In genomic region chr5:131272365-131273123, GRCh38 we compare ENCODE assay signal across 12 cellular contexts. TPM values are rescaled to one million over a fixed set of nuclear protein-coding genes. Genes with fewer than 3 reads are reported as not detected.
DNase-seq lines count a peak whose midpoint lies in the region; ATAC-seq, FAIRE-seq and TF ChIP-seq lines count a peak whose summit lies in the region.
"Had no signal": no experiment of that assay in that cellular context is flagged by ENCODE, and none has a peak within 500 bp of the region (broad histone marks: within the 10 kb centered on the region; RNA-seq: fewer than 3 reads in every experiment).

No MANE protein-coding gene starts in this region.

- H3K9me1 ChIP-seq in K562 (ENCODE audit: control insufficient read depth, insufficient read depth, low read length), result no peaks in the 10 kb centered on the region

- intact Hi-C loops in CD14-positive monocyte (cut with micrococcal nuclease) (loop anchor here in 1 of 2 donors (10.0 kb wide), 2 partner anchors 48 to 112 kb away; no protein-coding TSS in a partner anchor), K562 (cut with micrococcal nuclease) (no loop called here)

- in situ Hi-C loops in K562 (cut with MboI), result no loop called here

- peak overlapping the region; percentile 61 to 94 (median 86) for H3K27ac Mint-ChIP-seq in CD14-positive monocyte
- H3K27ac Mint-ChIP-seq in IgD-negative memory B cell, result peak overlapping the region; percentile 95 to 98 (median 95)

- H3K27me3 Mint-ChIP-seq in CD14-positive monocyte (ENCODE audit: low read depth in 3 of 3) (no peaks in the 10 kb centered on the region), IgD-negative memory B cell (no peaks in the 10 kb centered on the region)

- no peak overlapping the region for H3K9ac ChIP-seq in K562 (ENCODE audit: insufficient read depth in 1 of 2, low read depth in 2 of 2, low read length in 2 of 2)

- TF ChIP-seq POLR2A in GM12891 (IDR thresholded peaks at IDR 0.05; ENCODE audit: low read depth, low read length), result no peak
- TF ChIP-seq POLR2A in K562 (conservative IDR thresholded peaks at IDR 0.05), result no peak

- H3K4me3 Mint-ChIP-seq in CD14-positive monocyte (peak overlapping the region; percentile 49 to 72), IgD-negative memory B cell (peak overlapping the region; percentile 72 to 90 (median 82))

- ATAC-seq in K562 (no peak), GM19467 (IDR thresholded peaks at IDR 0.05; ENCODE audit: unreplicated experiment) (no peak)
- ATAC-seq: body of pancreas had no signal

- H2AFZ ChIP-seq in K562 (ENCODE audit: low read depth, low read length), result no peak overlapping the region

- H3K36me3 Mint-ChIP-seq in CD14-positive monocyte (peaks cover 10 to 14% of the 10 kb centered on the region in 2 donors), IgD-negative memory B cell (no peaks in the 10 kb centered on the region)

- POLR2A ChIA-PET in K562 (lab: Yijun Ruan, JAX), result interaction anchor here (0.6 to 3.1 kb wide), 2 partner anchors 9 to 16 kb away, joined by 3 to 11 read pairs; partner anchors contain the start of gene CDC42SE2

- WGBS in K562 (ENCODE audit: insufficient coverage, low coverage, missing lambda C conversion rate), result 81% methylated on average over 6 of the region's 6 CpGs

- H3K79me2 ChIP-seq in K562 (ENCODE audit: control insufficient read depth, insufficient read depth, low read length), result peaks cover 92% of the 10 kb centered on the region

- no peaks in the 10 kb centered on the region for H3K9me3 ChIP-seq in K562 (replicated peaks; ENCODE audit: control insufficient read depth, insufficient read depth, low read depth, low read length)
- H3K9me3 ChIP-seq: body of pancreas had no signal

- TF ChIP-seq EP300 in K562 (IDR thresholded peaks at IDR 0.05; ENCODE audit: low read length), result no peak

- no peak overlapping the region for H3K4me2 ChIP-seq in K562 (ENCODE audit: insufficient read depth, low read length)

- TF ChIP-seq CTCF in CD14-positive monocyte (IDR thresholded peaks at IDR 0.05), result no peak
- TF ChIP-seq CTCF in K562 (IDR thresholded peaks at IDR 0.05 in 2 of 3, conservative IDR thresholded peaks at IDR 0.05 in 1 of 3; ENCODE audit: insufficient read depth in 2 of 3, low read depth in 1 of 3, low read length in 3 of 3), result no peak

- FAIRE-seq in GM12891 (lab: Jason Lieb, UNC) (no peak), K562 (lab: Jason Lieb, UNC) (no peak)
- FAIRE-seq: D721Med, urothelium cell line had no signal

- H3K4me1 Mint-ChIP-seq in CD14-positive monocyte, result peaks cover 62% of the 10 kb centered on the region
- peaks cover 54 to 61% (median 59%) of the 10 kb centered on the region in 3 donors for H3K4me1 Mint-ChIP-seq in IgD-negative memory B cell

- H3K4me3 ChIP-seq in K562, result no peak overlapping the region
- H3K4me3 ChIP-seq: body of pancreas had no signal

- DNase-seq in CD14-positive monocyte (ENCODE audit: low spot score), result no peak
- DNase-seq in GM12891 (ENCODE audit: insufficient read length, low spot score), result no peak
- no peak for DNase-seq in K562 (ENCODE audit: extremely low read depth in 1 of 4, low spot score in 3 of 4)
- DNase-seq in globus pallidus (ENCODE audit: low spot score), result no peak
- DNase-seq in NCI-H2227 (lab: John Stamatoyannopoulos, UW; ENCODE audit: unreplicated experiment), result no peak
- DNase-seq in NCI-H748 (lab: John Stamatoyannopoulos, UW; ENCODE audit: unreplicated experiment), result no peak
- DNase-seq: body of pancreas, OCI-M1 had no signal

- H3K9me3 Mint-ChIP-seq in CD14-positive monocyte (no peaks in the 10 kb centered on the region), IgD-negative memory B cell (no peaks in the 10 kb centered on the region)

- no peak overlapping the region for H3K27ac ChIP-seq in K562 (ENCODE audit: extremely low read depth, low read depth, low read length)
- H3K27ac ChIP-seq: body of pancreas had no signal

- no peaks in the 10 kb centered on the region for H3K27me3 ChIP-seq in K562 (ENCODE audit: control insufficient read depth in 2 of 2, insufficient read depth in 2 of 2, low read length in 2 of 2)
- H3K27me3 ChIP-seq: body of pancreas had no signal

- no peaks in the 10 kb centered on the region; a peak in 2 of 5 replicates for H3K4me1 ChIP-seq in K562 (replicated peaks in 1 of 2; ENCODE audit: control insufficient read depth in 2 of 2, insufficient read depth in 2 of 2, low read length in 2 of 2)

- no peaks in the 10 kb centered on the region; the same call in 2 of the 3 replicates for H3K36me3 ChIP-seq in K562 (ENCODE audit: control insufficient read depth, insufficient read depth, low read length)

- TF ChIP-seq RAD21 in K562 (CRISPR knock-in tag; conservative IDR thresholded peaks at IDR 0.05 in 1 of 2, IDR thresholded peaks at IDR 0.05 in 1 of 2), result no peak

- peaks cover 8% of the 10 kb centered on the region for H4K20me1 ChIP-seq in K562 (replicated peaks; ENCODE audit: control insufficient read depth, insufficient read depth, low read length)

- CTCF ChIA-PET in K562 (lab: Yijun Ruan, JAX; ENCODE audit: low intra/inter-chr PET ratio), result interaction anchor here (0.7 kb wide), 1 partner anchor 1884 kb away, joined by 3 read pairs; no protein-coding TSS in a partner anchor

- TSS peak; percentile 10 for BruUV-seq in K562 (replicated peaks; lab: Mats Ljungman, UMichigan)

TF ChIP-seq in GM12891, 5 proteins besides CTCF, POLR2A, EP300 and RAD21:
- TF ChIP-seq POLR2AphosphoS5 (IDR thresholded peaks at IDR 0.05; ENCODE audit: low read depth, low read length) (no peak), POU2F2 (IDR thresholded peaks at IDR 0.05; ENCODE audit: low read depth, low read length) (no peak), PAX5 (IDR thresholded peaks at IDR 0.05; ENCODE audit: insufficient read depth, low read length, severe bottlenecking) (no peak), SPI1 (IDR thresholded peaks at IDR 0.05; ENCODE audit: low read depth, low read length) (peak; percentile 32; the same call in 1 of the 2 replicates), TAF1 (IDR thresholded peaks at IDR 0.05; ENCODE audit: low read depth, low read length) (no peak)

TF ChIP-seq in K562, 482 proteins besides CTCF, POLR2A, EP300 and RAD21:
- TF ChIP-seq NCOA2 (IDR thresholded peaks at IDR 0.05; ENCODE audit: partially characterized antibody in 2 of 2) (no peak), TFAP4 (CRISPR knock-in tag; IDR thresholded peaks at IDR 0.05; ENCODE audit: borderline replicate concordance) (no peak), TRIM28 (IDR thresholded peaks at IDR 0.05) (no peak), HDAC3 (IDR thresholded peaks at IDR 0.05; ENCODE audit: borderline replicate concordance, partially characterized antibody) (no peak), MXI1 (IDR thresholded peaks at IDR 0.05; ENCODE audit: low read depth, low read length) (no peak), DACH1 (IDR thresholded peaks at IDR 0.05; ENCODE audit: partially characterized antibody) (no peak), MBD2 (IDR thresholded peaks at IDR 0.05; ENCODE audit: borderline replicate concordance, low read depth) (no peak), NONO (IDR thresholded peaks at IDR 0.05; ENCODE audit: low read depth in 2 of 2, low read length in 1 of 2) (no peak), ZNF354B (CRISPR knock-in tag; IDR thresholded peaks at IDR 0.05) (no peak), MAFF (IDR thresholded peaks at IDR 0.05; ENCODE audit: low read length) (no peak)

RNA-seq across cellular contexts. Expression of gene CDC42SE2, which starts 8.7 kb away (rescaled TPM):
- 100 to 1,000 TPM in 1 of 2 donors, 10 to 100 TPM in 1; 92.6 to 135 TPM for polyA plus RNA-seq in CD14-positive monocyte
- 54.8 TPM for polyA plus RNA-seq in GM12891 (2012; ENCODE audit: low read depth, missing spikeins)
- polyA plus RNA-seq in IgD-negative memory B cell, result 248 TPM
- total RNA-seq in K562 (2011; cell fraction: chromatin; rRNA removed; ENCODE audit: low replicate concordance), result 14.0 and 31.6 TPM in 2 replicates
- total RNA-seq in K562 (2011; cell fraction: nucleolus; rRNA removed), result 8.8 and 11.4 TPM in 2 replicates
- total RNA-seq in K562 (2011; cell fraction: nucleoplasm; rRNA removed), result 23.0 and 38.4 TPM in 2 replicates
- 24.8 and 31.2 TPM in 2 replicates for total RNA-seq in K562 (2014; rRNA removed)
- total RNA-seq in K562 (2014; rRNA removed; fragmentation: Illumina TruSeq; extraction: Trizol), result 40.5 and 46.8 TPM in 2 replicates
- 38.0 and 39.7 TPM in 2 replicates for total RNA-seq in K562 (2015; rRNA removed; fragmentation: Illumina TruSeq; extraction: Trizol)
- total RNA-seq in K562 (2021), result 32.7 and 34.2 TPM in 2 replicates
- 30.9 and 44.3 TPM in 2 replicates for polyA plus RNA-seq in K562 (2011; rRNA removed)
- 9.3 and 24.7 TPM in 2 replicates for polyA plus RNA-seq in K562 (2011; cell fraction: cytosol; rRNA removed)
- 6.0 and 9.8 TPM in 2 replicates for polyA plus RNA-seq in K562 (2011; cell fraction: nucleus; rRNA removed)
- polyA plus RNA-seq in K562 (2012), result 25.2 and 27.7 TPM in 2 replicates
- 30.0 and 33.8 TPM in 2 replicates for polyA plus RNA-seq in K562 (2014; fragmentation: Illumina TruSeq; extraction: Trizol)
- polyA plus RNA-seq in K562 (2014; fragmentation: Nextera tagmentation; extraction: Ambion mirVana), result 10 to 100 TPM; 25.9 to 27.9 TPM
- 27.6 and 34.3 TPM in 2 replicates for polyA plus RNA-seq in K562 (2014; rRNA removed)
- polyA minus RNA-seq in K562 (2011; rRNA and poly(A)+ RNA removed), result 57.8 and 58.4 TPM in 2 replicates
- 12.7 and 19.6 TPM in 2 replicates for polyA minus RNA-seq in K562 (2011; cell fraction: cytosol; rRNA and poly(A)+ RNA removed)
- 11.4 and 14.8 TPM in 2 replicates for polyA minus RNA-seq in K562 (2011; cell fraction: nucleus; rRNA and poly(A)+ RNA removed)
